In genomic region chr1:207752456-207753132, GRCh38 we compare ENCODE assay signal across 7 cellular contexts. TPM values are rescaled to one million over a fixed set of nuclear protein-coding genes. Genes with fewer than 3 reads are reported as not detected.
DNase-seq lines count a peak whose midpoint lies in the region; TF ChIP-seq lines count a peak whose summit lies in the region.

No MANE protein-coding gene starts in this region.

- in situ Hi-C loops in GM13976 (cut with MboI; ENCODE audit: low sequenced_read_pairs, unreplicated experiment): no loop called here

- TF ChIP-seq CTCF in GM13976 (IDR thresholded peaks at IDR 0.05; ENCODE audit: borderline replicate concordance, control extremely low read depth, extremely low read depth, insufficient read depth, missing control alignments) (no peak), HEK293 (tag by site-specific recombination; IDR thresholded peaks at IDR 0.05) (no peak), cardiac muscle cell (IDR thresholded peaks at IDR 0.05; ENCODE audit: low read depth, low read length) (no peak), prostate gland (IDR thresholded peaks at IDR 0.05) (no peak)

- H3K27me3 Mint-ChIP-seq in activated T-helper 2 cell treated with anti-CD3 and anti-CD28 coated beads, Interferon-gamma antibody, Interleukin-2, Interleukin-4, amounts not matched to agents 10 μg/mL and 5 μg/mL and 100 μg/mL, durations not matched to agents 14 hours and 24 hours and 36 hours (ENCODE audit: low read depth): no peaks in the 10 kb centered on the region

- 2% methylated on average over 33 of the region's 33 CpGs for WGBS in prostate gland

- peak overlapping the region; percentile 96 for H3K27ac Mint-ChIP-seq in activated T-helper 2 cell treated with anti-CD3 and anti-CD28 coated beads, Interferon-gamma antibody, Interleukin-2, Interleukin-4, amounts not matched to agents 10 μg/mL and 5 μg/mL and 100 μg/mL, durations not matched to agents 14 hours and 24 hours and 36 hours

- CTCF ChIA-PET in HEK293 (lab: Yijun Ruan, JAX): interaction anchor here (1.5 to 1.6 kb wide), 2 partner anchors 45 to 80 kb away, joined by 4 to 7 read pairs; no protein-coding TSS in a partner anchor

- peaks cover 62% of the 10 kb centered on the region for H3K4me1 Mint-ChIP-seq in activated T-helper 2 cell treated with anti-CD3 and anti-CD28 coated beads, Interferon-gamma antibody, Interleukin-2, Interleukin-4, amounts not matched to agents 10 μg/mL and 5 μg/mL and 100 μg/mL, durations not matched to agents 14 hours and 24 hours and 36 hours (ENCODE audit: low read depth)

- no peaks in the 10 kb centered on the region for H3K9me3 Mint-ChIP-seq in activated T-helper 2 cell treated with anti-CD3 and anti-CD28 coated beads, Interferon-gamma antibody, Interleukin-2, Interleukin-4, amounts not matched to agents 10 μg/mL and 5 μg/mL and 100 μg/mL, durations not matched to agents 14 hours and 24 hours and 36 hours

- H3K4me3 ChIP-seq in HEK293 (ENCODE audit: low read depth, low read length) (peak overlapping the region; percentile 68), cardiac muscle cell (peak overlapping the region; percentile 82), prostate gland (peak overlapping the region; percentile 73 to 95)

- H3K36me3 ChIP-seq in HEK293 (ENCODE audit: control insufficient read depth in 2 of 2, insufficient read depth in 1 of 2, low read length in 2 of 2): peaks cover 0 to 6% of the 10 kb centered on the region in 2 experiments; a peak in 1 of 3 replicates
- peaks cover 4% of the 10 kb centered on the region for H3K36me3 ChIP-seq in cardiac muscle cell
- no peaks in the 10 kb centered on the region for H3K36me3 ChIP-seq in prostate gland

- POLR2A ChIA-PET in HEK293 (lab: Yijun Ruan, JAX): interaction anchor here (0.6 to 1.2 kb wide), 4 partner anchors 10 to 57 kb away, joined by 3 to 5 read pairs (median 4); no protein-coding TSS in a partner anchor

- peak; percentile 54 for DNase-seq in GM13976 (ENCODE audit: low spot score)
- DNase-seq in NCI-H146 (lab: John Stamatoyannopoulos, UW): peak; percentile 75
- DNase-seq in activated T-helper 2 cell treated with anti-CD3 and anti-CD28 coated beads, Interferon-gamma antibody, Interleukin-2, Interleukin-4, amounts not matched to agents 10 μg/mL and 5 μg/mL and 100 μg/mL, durations not matched to agents 14 hours and 24 hours and 36 hours (ENCODE audit: low spot score): no peak
- peak; percentile 12 to 40 for DNase-seq in cardiac muscle cell (ENCODE audit: low read depth in 1 of 2, low spot score in 1 of 2)
- no peak for DNase-seq in prostate gland (ENCODE audit: low spot score)
- no peak for DNase-seq in HuH-7.5 (ENCODE audit: low spot score)

- no peak for TF ChIP-seq POLR2A in prostate gland (IDR thresholded peaks at IDR 0.05)

- H3K4me1 ChIP-seq in HEK293 (ENCODE audit: control insufficient read depth, insufficient read depth, low read length) (peaks cover 23% of the 10 kb centered on the region), cardiac muscle cell (ENCODE audit: low read depth) (peaks cover 26% of the 10 kb centered on the region), prostate gland (replicated peaks) (peaks cover 6% of the 10 kb centered on the region)

- H3K4me3 Mint-ChIP-seq in activated T-helper 2 cell treated with anti-CD3 and anti-CD28 coated beads, Interferon-gamma antibody, Interleukin-2, Interleukin-4, amounts not matched to agents 10 μg/mL and 5 μg/mL and 100 μg/mL, durations not matched to agents 14 hours and 24 hours and 36 hours (ENCODE audit: low read depth): peak overlapping the region; percentile 95

- intact Hi-C loops in activated T-helper 2 cell treated with anti-CD3 and anti-CD28 coated beads, Interferon-gamma antibody, Interleukin-2, Interleukin-4, amounts not matched to agents 10 μg/mL and 5 μg/mL and 100 μg/mL, durations not matched to agents 14 hours and 24 hours and 36 hours (cut with micrococcal nuclease): loop anchor here (5.0 kb wide), 2 partner anchors 45 to 130 kb away; no protein-coding TSS in a partner anchor
- intact Hi-C loops in prostate gland (cut with DNase I): loop anchor here (5.0 kb wide), 2 partner anchors 40 to 135 kb away; no protein-coding TSS in a partner anchor

- H3K27ac ChIP-seq in HEK293 (ENCODE audit: extremely low read depth, low read depth, low read length) (peak overlapping the region; percentile 77), cardiac muscle cell (peak overlapping the region; percentile 95), prostate gland (peak overlapping the region; percentile 95 to 97)

- peaks cover 14% of the 10 kb centered on the region for H3K36me3 Mint-ChIP-seq in activated T-helper 2 cell treated with anti-CD3 and anti-CD28 coated beads, Interferon-gamma antibody, Interleukin-2, Interleukin-4, amounts not matched to agents 10 μg/mL and 5 μg/mL and 100 μg/mL, durations not matched to agents 14 hours and 24 hours and 36 hours (ENCODE audit: low read depth)

- H3K9me3 ChIP-seq in HEK293 (ENCODE audit: control insufficient read depth, insufficient read depth, low read depth, low read length): no peaks in the 10 kb centered on the region
- H3K9me3 ChIP-seq in cardiac muscle cell (ENCODE audit: low read depth): no peaks in the 10 kb centered on the region
- H3K9me3 ChIP-seq in prostate gland: no peaks in the 10 kb centered on the region

- no peaks in the 10 kb centered on the region for H3K27me3 ChIP-seq in cardiac muscle cell
- no peaks in the 10 kb centered on the region for H3K27me3 ChIP-seq in prostate gland (replicated peaks; ENCODE audit: insufficient read depth)

TF ChIP-seq in HEK293, 187 proteins besides CTCF, POLR2A, EP300 and RAD21 (continues in another document):
- TF ChIP-seq ZBTB26 (tag by site-specific recombination; optimal IDR thresholded peaks at IDR 0.05) (peak; percentile 82), ZNF600 (tag by site-specific recombination; IDR thresholded peaks at IDR 0.05) (peak; percentile 88), ZBTB17 (tag by site-specific recombination; IDR thresholded peaks at IDR 0.05) (peak; percentile 46), ZNF146 (tag by site-specific recombination; IDR thresholded peaks at IDR 0.05) (no peak), EGR2 (tag by site-specific recombination; IDR thresholded peaks at IDR 0.05; ENCODE audit: low read depth) (peak; percentile 43; the same call in 1 of the 2 replicates), ZNF416 (tag by site-specific recombination; IDR thresholded peaks at IDR 0.05) (no peak), ZBTB20 (tag by site-specific recombination; IDR thresholded peaks at IDR 0.05) (peak; percentile 74), ZSCAN30 (tag by site-specific recombination; IDR thresholded peaks at IDR 0.05) (no peak), ZNF202 (tag by site-specific recombination; IDR thresholded peaks at IDR 0.05; ENCODE audit: borderline replicate concordance) (no peak), REPIN1 (tag by site-specific recombination; IDR thresholded peaks at IDR 0.05; ENCODE audit: low read depth) (no peak), ZNF433 (tag by site-specific recombination; IDR thresholded peaks at IDR 0.05; ENCODE audit: low read depth) (no peak), ZIC2 (tag by site-specific recombination; IDR thresholded peaks at IDR 0.05) (peak; percentile 33), ZNF704 (tag by site-specific recombination; IDR thresholded peaks at IDR 0.05) (no peak), ZNF843 (tag by site-specific recombination; IDR thresholded peaks at IDR 0.05) (no peak), PATZ1 (tag by site-specific recombination; IDR thresholded peaks at IDR 0.05) (peak; percentile 24; the same call in 1 of the 2 replicates), ZNF785 (tag by site-specific recombination; IDR thresholded peaks at IDR 0.05) (no peak), SCRT1 (tag by site-specific recombination; IDR thresholded peaks at IDR 0.05; ENCODE audit: borderline replicate concordance) (0 out of 2 replicates have a peak, but pooled peaks have one; percentile 29), ZNF184 (tag by site-specific recombination; IDR thresholded peaks at IDR 0.05) (no peak)

RNA-seq across cellular contexts. Expression of gene CD46, which starts 0.7 kb away (rescaled TPM):
- 113 and 116 TPM in 2 replicates for total RNA-seq in activated T-helper 2 cell treated with anti-CD3 and anti-CD28 coated beads, Interferon-gamma antibody, Interleukin-2, Interleukin-4, amounts not matched to agents 10 μg/mL and 5 μg/mL and 100 μg/mL, durations not matched to agents 14 hours and 24 hours and 36 hours
- 45.6 and 91.7 TPM in 2 replicates for total RNA-seq in cardiac muscle cell
- polyA plus RNA-seq in cardiac muscle cell: 103 and 123 TPM in 2 replicates
- 100 to 1,000 TPM; 173 to 327 TPM for total RNA-seq in prostate gland

Comparison
In these comparisons a context has a peak if more than half of its experiments do, and no peak if none do; other contexts are left out.
1. DNase-seq: peak in GM13976 (single experiment), NCI-H146 (single experiment) and cardiac muscle cell (2 of 2); none in activated T-helper 2 cell treated with anti-CD3 and anti-CD28 coated beads, Interferon-gamma antibody, Interleukin-2, Interleukin-4, amounts not matched to agents 10 μg/mL and 5 μg/mL and 100 μg/mL, durations not matched to agents 14 hours and 24 hours and 36 hours (single experiment), prostate gland (single experiment) and HuH-7.5 (single experiment).
2. Peak in every context shown above with its lines, with median percentiles within 50 percentile points of each other: H3K27ac ChIP-seq and H3K4me3 ChIP-seq.